In the genomic region with DNA sequence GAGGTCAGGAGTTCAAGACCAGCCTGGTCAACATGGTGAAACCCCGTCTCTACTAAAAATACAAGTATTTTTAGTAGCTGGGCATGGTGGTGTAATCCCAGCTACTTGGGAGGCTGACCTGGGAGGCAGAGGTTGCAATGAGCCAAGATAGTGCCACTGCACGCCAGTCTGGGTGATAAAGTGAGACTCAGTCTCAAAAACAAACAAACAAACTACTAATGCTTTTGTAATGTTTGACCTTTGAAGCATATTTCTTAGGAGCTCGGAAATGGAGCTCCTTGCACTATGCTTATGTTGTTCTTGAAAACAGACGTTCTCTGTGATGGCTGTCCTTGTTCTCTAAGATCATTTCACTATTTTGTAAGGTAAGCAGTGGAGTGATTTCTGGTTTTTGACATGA, we compare ENCODE assay signal across 23 cellular contexts. TPM values are rescaled to one million over a fixed set of nuclear protein-coding genes. Genes with fewer than 3 reads are reported as not detected.
"Had no signal": no experiment of that assay in that cellular context is flagged by ENCODE, and none has a peak within 500 bp of the region (broad histone marks: within the 10 kb centered on the region; RNA-seq: fewer than 3 reads in every experiment).

No MANE protein-coding gene starts in this region.

- H3K36me3 ChIP-seq: gastrocnemius medialis, prostate gland, upper lobe of left lung had no signal

- FAIRE-seq: TTC549 had no signal

- H3K9me3 ChIP-seq: gastrocnemius medialis, heart left ventricle, prostate gland, upper lobe of left lung had no signal

- H3K27ac Mint-ChIP-seq: activated B cell treated with CpG ODN at 0.5 μM for 24 hours; activated CD4-positive, alpha-beta T cell treated with anti-CD3 and anti-CD28 coated beads, Interleukin-2, amount 10 ng/mL, durations not matched to agents 24 days and 14 days; activated CD8-positive, alpha-beta T cell treated with anti-CD3 and anti-CD28 coated beads, Interleukin-2, amount 10 ng/mL, durations not matched to agents 7 days and 5 days; activated naive CD4-positive, alpha-beta T cell treated with anti-CD3 and anti-CD28 coated beads, Interleukin-2, amount 50 U/mL, for 72 hours; nephron; stimulated activated naive CD8-positive, alpha-beta T cell treated with anti-CD3 and anti-CD28 coated beads, Interleukin-15, amount 100 ng/mL, for 72 hours had no signal

- H3K27me3 ChIP-seq: gastrocnemius medialis, heart left ventricle, upper lobe of left lung had no signal

- H3K27me3 Mint-ChIP-seq: activated B cell treated with CpG ODN at 0.5 μM for 24 hours; activated CD4-positive, alpha-beta T cell treated with anti-CD3 and anti-CD28 coated beads, Interleukin-2, amount 10 ng/mL, durations not matched to agents 24 days and 14 days; effector memory CD8-positive, alpha-beta T cell; stimulated activated naive CD8-positive, alpha-beta T cell treated with anti-CD3 and anti-CD28 coated beads, Interleukin-15, amount 100 ng/mL, for 72 hours had no signal

- ATAC-seq: activated CD8-positive, alpha-beta T cell treated with anti-CD3 and anti-CD28 coated beads, Interleukin-2, amount 10 ng/mL, durations not matched to agents 7 days and 5 days; activated naive CD4-positive, alpha-beta T cell treated with anti-CD3 and anti-CD28 coated beads, Interleukin-2, amount 50 U/mL, for 72 hours; effector memory CD8-positive, alpha-beta T cell; gastrocnemius medialis; heart left ventricle; right cardiac atrium; stimulated activated naive CD8-positive, alpha-beta T cell treated with anti-CD3 and anti-CD28 coated beads, Interleukin-15, amount 100 ng/mL, for 72 hours had no signal

- H3K9me3 Mint-ChIP-seq: activated B cell treated with CpG ODN at 0.5 μM for 24 hours; activated CD4-positive, alpha-beta T cell treated with anti-CD3 and anti-CD28 coated beads, Interleukin-2, amount 10 ng/mL, durations not matched to agents 24 days and 14 days; activated naive CD4-positive, alpha-beta T cell treated with anti-CD3 and anti-CD28 coated beads, Interleukin-2, amount 50 U/mL, for 72 hours; effector memory CD8-positive, alpha-beta T cell; immature natural killer cell; nephron; stimulated activated naive CD8-positive, alpha-beta T cell treated with anti-CD3 and anti-CD28 coated beads, Interleukin-15, amount 100 ng/mL, for 72 hours had no signal

- H3K4me3 ChIP-seq: gastrocnemius medialis, heart left ventricle, prostate gland, smooth muscle cell, upper lobe of left lung had no signal

- DNase-seq: activated B cell treated with CpG ODN at 0.5 μM for 24 hours; activated CD4-positive, alpha-beta T cell treated with anti-CD3 and anti-CD28 coated beads, Interleukin-2, amount 10 ng/mL, durations not matched to agents 24 days and 14 days; activated CD8-positive, alpha-beta memory T cell treated with anti-CD3 and anti-CD28 coated beads, Interleukin-2, amount 50 U/mL, for 4 hours; activated CD8-positive, alpha-beta T cell treated with anti-CD3 and anti-CD28 coated beads, Interleukin-2, amount 10 ng/mL, durations not matched to agents 7 days and 5 days; activated gamma-delta T cell; activated T-cell treated with anti-CD3 and anti-CD28 coated beads, Interleukin-2, amount 50 U/mL, for 48 hours; amygdala; dermis blood vessel endothelial cell; effector memory CD8-positive, alpha-beta T cell; gastrocnemius medialis; heart left ventricle; immature natural killer cell; nucleus accumbens; right cardiac atrium; stimulated activated naive CD8-positive, alpha-beta T cell treated with anti-CD3 and anti-CD28 coated beads, Interleukin-15, amount 100 ng/mL, for 72 hours; upper lobe of left lung had no signal

- H3K4me1 Mint-ChIP-seq: activated B cell treated with CpG ODN at 0.5 μM for 24 hours had no signal

- H3K4me3 Mint-ChIP-seq: activated B cell treated with CpG ODN at 0.5 μM for 24 hours; activated CD4-positive, alpha-beta T cell treated with anti-CD3 and anti-CD28 coated beads, Interleukin-2, amount 10 ng/mL, durations not matched to agents 24 days and 14 days; activated CD8-positive, alpha-beta T cell treated with anti-CD3 and anti-CD28 coated beads, Interleukin-2, amount 10 ng/mL, durations not matched to agents 7 days and 5 days; effector memory CD8-positive, alpha-beta T cell; nephron; stimulated activated naive CD8-positive, alpha-beta T cell treated with anti-CD3 and anti-CD28 coated beads, Interleukin-15, amount 100 ng/mL, for 72 hours had no signal

- H3K27ac ChIP-seq: epithelial cell of prostate, gastrocnemius medialis, heart left ventricle, prostate gland, upper lobe of left lung had no signal

- H3K4me1 ChIP-seq: gastrocnemius medialis, heart left ventricle, prostate gland, upper lobe of left lung had no signal

- H3K4me2 ChIP-seq: smooth muscle cell had no signal

RNA-seq across cellular contexts. Expression of a gene that starts 6.0 kb away (rescaled TPM):
- total RNA-seq: activated B cell treated with CpG ODN at 0.5 μM for 24 hours; activated CD4-positive, alpha-beta T cell treated with anti-CD3 and anti-CD28 coated beads, Interleukin-2, amount 10 ng/mL, durations not matched to agents 24 days and 14 days; activated CD8-positive, alpha-beta T cell treated with anti-CD3 and anti-CD28 coated beads, Interleukin-2, amount 10 ng/mL, durations not matched to agents 7 days and 5 days; activated naive CD4-positive, alpha-beta T cell treated with anti-CD3 and anti-CD28 coated beads, Interleukin-2, amount 50 U/mL, for 72 hours; gastrocnemius medialis; prostate gland; T-helper 2 cell treated with Interferon-gamma antibody and Interleukin-4, amounts not matched to agents 100 ng/mL and 5 ng/mL, for 36 hours had no signal
- polyA plus RNA-seq: smooth muscle cell had no signal
